Comparison of ENCODE assay signal across 9 cellular contexts in the genomic region with DNA sequence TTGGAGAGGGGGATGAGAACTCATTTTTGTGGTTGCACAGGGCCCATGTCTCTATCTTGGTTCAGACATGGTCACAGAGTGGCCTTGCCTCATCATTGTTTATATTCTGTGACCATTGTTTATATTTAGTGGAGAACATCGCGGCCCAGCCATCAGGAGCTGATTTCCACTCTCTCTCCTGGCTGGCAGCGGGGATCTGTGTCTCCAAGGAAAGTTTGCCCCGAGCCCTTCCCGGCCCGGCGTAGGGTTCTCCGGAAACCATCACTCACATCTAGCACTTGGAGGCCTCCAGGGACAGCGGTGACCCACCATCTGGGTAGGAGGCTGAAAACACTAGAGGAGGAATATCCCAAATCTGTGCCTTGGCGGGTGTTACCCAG. TPM values are rescaled to one million over a fixed set of nuclear protein-coding genes. Genes with fewer than 3 reads are reported as not detected.
A peak's percentile ranks its signal among the peaks of the same experiment; 100 is the strongest.
DNase-seq lines count a peak whose midpoint lies in the region; ATAC-seq and TF ChIP-seq lines count a peak whose summit lies in the region.
"Had no signal": no experiment of that assay in that cellular context is flagged by ENCODE, and none has a peak within 500 bp of the region (broad histone marks: within the 10 kb centered on the region; RNA-seq: fewer than 3 reads in every experiment).

No MANE protein-coding gene starts in this region.

- H3K9me3 Mint-ChIP-seq in activated CD8-positive, alpha-beta memory T cell treated with anti-CD3 and anti-CD28 coated beads, Interleukin-2, amount 10 ng/mL, durations not matched to agents 7 days and 5 days (ENCODE audit: low read depth): no peaks in the 10 kb centered on the region
- no peaks in the 10 kb centered on the region for H3K9me3 Mint-ChIP-seq in chondrocyte (ENCODE audit: low read depth)

- H3K27me3 Mint-ChIP-seq in activated CD8-positive, alpha-beta memory T cell treated with anti-CD3 and anti-CD28 coated beads, Interleukin-2, amount 10 ng/mL, durations not matched to agents 7 days and 5 days: peaks cover 24% of the 10 kb centered on the region
- no peaks in the 10 kb centered on the region for H3K27me3 Mint-ChIP-seq in chondrocyte (ENCODE audit: low read depth)

- H3K36me3 ChIP-seq in mucosa of descending colon (ENCODE audit: low read depth): no peaks in the 10 kb centered on the region
- H3K36me3 ChIP-seq in upper lobe of left lung: peaks cover 0 to 11% (median 8%) of the 10 kb centered on the region in 4 donors
- H3K36me3 ChIP-seq in brain microvascular endothelial cell (replicated peaks): no peaks in the 10 kb centered on the region
- H3K36me3 ChIP-seq: BE2C had no signal

- TF ChIP-seq POLR2A in upper lobe of left lung (IDR thresholded peaks at IDR 0.05): no peak

- TF ChIP-seq CTCF in chondrocyte (IDR thresholded peaks at IDR 0.05): no peak
- TF ChIP-seq CTCF in mucosa of descending colon (IDR thresholded peaks at IDR 0.05): no peak
- TF ChIP-seq CTCF in upper lobe of left lung (IDR thresholded peaks at IDR 0.05): no peak
- TF ChIP-seq CTCF in omental fat pad (IDR thresholded peaks at IDR 0.05): no peak
- no peak for TF ChIP-seq CTCF in brain microvascular endothelial cell (IDR thresholded peaks at IDR 0.05; ENCODE audit: low read depth, low read length, missing control alignments)

- H3K4me3 ChIP-seq in mucosa of descending colon: no peak overlapping the region
- H3K4me3 ChIP-seq in upper lobe of left lung: peak overlapping the region in 2 of 4 donors; percentile 74 to 85
- no peak overlapping the region for H3K4me3 ChIP-seq in brain microvascular endothelial cell (ENCODE audit: low read depth, low read length)

- no peak overlapping the region for H3K27ac Mint-ChIP-seq in activated CD8-positive, alpha-beta memory T cell treated with anti-CD3 and anti-CD28 coated beads, Interleukin-2, amount 10 ng/mL, durations not matched to agents 7 days and 5 days
- peak overlapping the region; percentile 94 for H3K27ac Mint-ChIP-seq in chondrocyte (ENCODE audit: unreplicated experiment)

- H3K9me3 ChIP-seq in mucosa of descending colon (no peaks in the 10 kb centered on the region), upper lobe of left lung (no peaks in the 10 kb centered on the region)
- H3K9me3 ChIP-seq: BE2C had no signal

- H3K4me1 ChIP-seq in mucosa of descending colon (ENCODE audit: low read depth) (peaks cover 5% of the 10 kb centered on the region), upper lobe of left lung (peaks cover 23 to 28% (median 24%) of the 10 kb centered on the region in 4 donors)

- H3K4me1 Mint-ChIP-seq in activated CD8-positive, alpha-beta memory T cell treated with anti-CD3 and anti-CD28 coated beads, Interleukin-2, amount 10 ng/mL, durations not matched to agents 7 days and 5 days: peaks cover 4% of the 10 kb centered on the region
- peaks cover 22% of the 10 kb centered on the region for H3K4me1 Mint-ChIP-seq in chondrocyte (ENCODE audit: low read depth)

- WGBS in upper lobe of left lung, 2 donors: 47 to 67% methylated on average over 10 of the region's 10 CpGs

- ATAC-seq in activated CD8-positive, alpha-beta memory T cell treated with anti-CD3 and anti-CD28 coated beads, Interleukin-2, amount 10 ng/mL, durations not matched to agents 7 days and 5 days: no peak
- peak; percentile 2 for ATAC-seq in mucosa of descending colon
- ATAC-seq in upper lobe of left lung (ENCODE audit: low FRiP score in 2 of 2): peak; percentile 12 to 27
- ATAC-seq in omental fat pad (ENCODE audit: low FRiP score): no peak

- intact Hi-C loops in mucosa of descending colon (cut with DNase I, micrococcal nuclease): no loop called here

- H3K27me3 ChIP-seq in upper lobe of left lung (no peaks in the 10 kb centered on the region), brain microvascular endothelial cell (replicated peaks) (no peaks in the 10 kb centered on the region)
- H3K27me3 ChIP-seq: BE2C had no signal

- no peaks in the 10 kb centered on the region for H3K36me3 Mint-ChIP-seq in activated CD8-positive, alpha-beta memory T cell treated with anti-CD3 and anti-CD28 coated beads, Interleukin-2, amount 10 ng/mL, durations not matched to agents 7 days and 5 days
- H3K36me3 Mint-ChIP-seq in chondrocyte (ENCODE audit: low read depth): no peaks in the 10 kb centered on the region

- H3K4me3 Mint-ChIP-seq in activated CD8-positive, alpha-beta memory T cell treated with anti-CD3 and anti-CD28 coated beads, Interleukin-2, amount 10 ng/mL, durations not matched to agents 7 days and 5 days: peak overlapping the region; percentile 23
- peak overlapping the region; percentile 76 for H3K4me3 Mint-ChIP-seq in chondrocyte (ENCODE audit: unreplicated experiment)

- H3K27ac ChIP-seq in upper lobe of left lung (peak overlapping the region; percentile 84 to 95 (median 86)), brain microvascular endothelial cell (no peak overlapping the region)

- in situ Hi-C loops in brain microvascular endothelial cell (cut with HindIII; ENCODE audit: low pct_ligation_motif_present, low sequenced_read_pairs): no loop called here

- CTCF ChIA-PET in activated CD8-positive, alpha-beta memory T cell treated with anti-CD3 and anti-CD28 coated beads, Interleukin-2, amount 10 ng/mL, durations not matched to agents 7 days and 5 days (lab: Charles Lee): interaction anchor here (1.3 kb wide), 1 partner anchor 166 kb away, joined by 3 read pairs; a partner anchor contains a TSS

- DNase-seq in activated CD8-positive, alpha-beta memory T cell treated with anti-CD3 and anti-CD28 coated beads, Interleukin-2, amount 10 ng/mL, durations not matched to agents 7 days and 5 days: no peak
- DNase-seq in activated CD8-positive, alpha-beta memory T cell treated with anti-CD3 and anti-CD28 coated beads, Interleukin-2, amount 50 U/mL, for 4 hours: no peak
- DNase-seq in chondrocyte (ENCODE audit: low spot score): no peak
- peak in 1 of 3 donors; percentile 58 for DNase-seq in mucosa of descending colon
- no peak for DNase-seq in upper lobe of left lung
- no peak for DNase-seq in NCI-H2171 (lab: John Stamatoyannopoulos, UW)
- no peak for DNase-seq in omental fat pad (ENCODE audit: low spot score)
- DNase-seq in brain microvascular endothelial cell: no peak

- TF ChIP-seq EP300 in upper lobe of left lung (IDR thresholded peaks at IDR 0.05): peak in 2 of 4 donors; percentile 76 to 85

RNA-seq across cellular contexts. Expression of a gene that starts 0.8 kb away (rescaled TPM):
- total RNA-seq in activated CD8-positive, alpha-beta memory T cell treated with anti-CD3 and anti-CD28 coated beads, Interleukin-2, amount 10 ng/mL, durations not matched to agents 7 days and 5 days: 10 to 100 TPM in 1 of 2 experiments, 1 to 10 TPM in 1; 8.9 to 11.3 TPM
- total RNA-seq in chondrocyte (72.8 to 78.9 TPM (median 78.1 TPM) in 3 replicates), mucosa of descending colon (10 to 100 TPM; 31.7 to 88.8 (median 42.1) TPM), upper lobe of left lung (100 to 1,000 TPM in 1 of 6 donors, 10 to 100 TPM in 5; 31.1 to 116 (median 57.8) TPM), omental fat pad (10 to 100 TPM; 31.9 to 49.8 (median 36.6) TPM)

RNA-seq across cellular contexts. Expression of a gene that starts 7.3 kb away (rescaled TPM):
- total RNA-seq in activated CD8-positive, alpha-beta memory T cell treated with anti-CD3 and anti-CD28 coated beads, Interleukin-2, amount 10 ng/mL, durations not matched to agents 7 days and 5 days: 10 to 100 TPM; 15.8 to 20.7 TPM
- 25.9 to 27.9 TPM (median 27.8 TPM) in 3 replicates for total RNA-seq in chondrocyte
- 10 to 100 TPM; 29.5 to 40.1 (median 31.7) TPM for total RNA-seq in mucosa of descending colon
- total RNA-seq in upper lobe of left lung: 100 to 1,000 TPM in 2 of 6 donors, 10 to 100 TPM in 4; 12.9 to 118 (median 69.7) TPM
- total RNA-seq in omental fat pad: 10 to 100 TPM; 24.5 to 41.1 (median 31.9) TPM

RNA-seq across cellular contexts. Expression of a gene that starts 20.4 kb away (rescaled TPM):
- total RNA-seq in activated CD8-positive, alpha-beta memory T cell treated with anti-CD3 and anti-CD28 coated beads, Interleukin-2, amount 10 ng/mL, durations not matched to agents 7 days and 5 days: 100 to 1,000 TPM; 160 to 184 TPM
- total RNA-seq in chondrocyte (78.1 to 97.9 TPM (median 87.9 TPM) in 3 replicates), mucosa of descending colon (100 to 1,000 TPM in 2 of 3 donors, 10 to 100 TPM in 1; 85.7 to 136 (median 121) TPM), upper lobe of left lung (100 to 1,000 TPM; 125 to 412 (median 328) TPM), omental fat pad (10 to 100 TPM; 50.3 to 92.4 (median 64.6) TPM)

RNA-seq across cellular contexts. Expression of a gene that starts 26.2 kb away (rescaled TPM):
- total RNA-seq in activated CD8-positive, alpha-beta memory T cell treated with anti-CD3 and anti-CD28 coated beads, Interleukin-2, amount 10 ng/mL, durations not matched to agents 7 days and 5 days: 1 to 10 TPM in 1 of 2 experiments, under 1 TPM in 1; 0.58 to 1.9 TPM
- total RNA-seq in chondrocyte: 1.7 to 2.6 TPM (median 2.3 TPM) in 3 replicates
- total RNA-seq in mucosa of descending colon: 1 to 10 TPM; 4.0 to 9.5 (median 8.1) TPM
- total RNA-seq in upper lobe of left lung: 1 to 10 TPM; 2.3 to 9.1 (median 5.4) TPM
- 1 to 10 TPM; 4.4 to 9.9 (median 4.7) TPM for total RNA-seq in omental fat pad

Comparison
In these comparisons a context has a peak if more than half of its experiments do, and no peak if none do; other contexts are left out.
1. ATAC-seq: peak in mucosa of descending colon (single experiment) and upper lobe of left lung (2 of 2); none in activated CD8-positive, alpha-beta memory T cell treated with anti-CD3 and anti-CD28 coated beads, Interleukin-2, amount 10 ng/mL, durations not matched to agents 7 days and 5 days (single experiment) and omental fat pad (single experiment).